1 cellular context compared by ENCODE assay signal in genomic region chr17:58417300-58418092, GRCh38.
TF ChIP-seq lines count a peak whose summit lies in the region.

TSS of gene RNF43 (minus strand) at chr17:58417534. CDS start at chr17:58415577, 1,957 bp downstream.

TF ChIP-seq in K562, 482 proteins besides CTCF, POLR2A, EP300 and RAD21 (continued from another document):
- TF ChIP-seq TRIM25 (IDR thresholded peaks at IDR 0.05; ENCODE audit: borderline replicate concordance) (no peak), CTCFL (IDR thresholded peaks at IDR 0.05; ENCODE audit: borderline replicate concordance, insufficient read depth, low read depth, low read length, poor library complexity, severe bottlenecking) (no peak), HIVEP1 (CRISPR knock-in tag; IDR thresholded peaks at IDR 0.05) (no peak), MBD1 (CRISPR knock-in tag; IDR thresholded peaks at IDR 0.05) (no peak), ZNF134 (CRISPR knock-in tag; conservative IDR thresholded peaks at IDR 0.05) (no peak), RCOR1 (IDR thresholded peaks at IDR 0.05; ENCODE audit: borderline replicate concordance in 1 of 2, low read depth in 2 of 2, low read length in 2 of 2) (peak in 1 of 2 experiments; percentile 93; a peak in 2 of 4 replicates), SMARCA5 (IDR thresholded peaks at IDR 0.05) (no peak), ZNF57 (CRISPR knock-in tag; IDR thresholded peaks at IDR 0.05) (no peak), FOXA3 (CRISPR knock-in tag; conservative IDR thresholded peaks at IDR 0.05 in 1 of 2, IDR thresholded peaks at IDR 0.05 in 1 of 2) (no peak), ADNP (tag; IDR thresholded peaks at IDR 0.05) (no peak), CBX8 (IDR thresholded peaks at IDR 0.05; ENCODE audit: borderline replicate concordance, extremely low read depth, low read depth, low read length, poor library complexity, severe bottlenecking) (no peak), ATF2 (CRISPR knock-in tag; IDR thresholded peaks at IDR 0.05) (no peak), MGA (IDR thresholded peaks at IDR 0.05) (no peak), RBM22 (IDR thresholded peaks at IDR 0.05; ENCODE audit: low read depth, low read length, poor library complexity, severe bottlenecking) (no peak), SMARCE1 (IDR thresholded peaks at IDR 0.05) (peak; percentile 48; the same call in 1 of the 2 replicates), MNT (conservative IDR thresholded peaks at IDR 0.05) (peak; percentile 43 to 77; a peak in 3 of 4 replicates), ZNF175 (CRISPR knock-in tag; IDR thresholded peaks at IDR 0.05; ENCODE audit: low read depth) (no peak), SMAD1 (IDR thresholded peaks at IDR 0.05; ENCODE audit: low read depth, low read length, partially characterized antibody) (no peak), MAFG (tag; conservative IDR thresholded peaks at IDR 0.05) (no peak), YY1 (IDR thresholded peaks at IDR 0.05; ENCODE audit: borderline replicate concordance in 1 of 3, control insufficient read depth in 1 of 3, extremely low read depth in 1 of 3, insufficient read depth in 3 of 3, insufficient read length in 1 of 3, insufficient replicate concordance in 2 of 3, low read depth in 1 of 3, low read length in 2 of 3) (peak in 1 of 3 experiments; percentile 17), HDAC6 (IDR thresholded peaks at IDR 0.05; ENCODE audit: low read depth, low read length) (no peak), ZNF584 (CRISPR knock-in tag; IDR thresholded peaks at IDR 0.05; ENCODE audit: low read depth) (no peak), HEY1 (CRISPR knock-in tag; IDR thresholded peaks at IDR 0.05; ENCODE audit: borderline replicate concordance) (no peak), PHB (CRISPR knock-in tag; IDR thresholded peaks at IDR 0.05) (no peak), ZNF253 (CRISPR knock-in tag; conservative IDR thresholded peaks at IDR 0.05) (no peak), COPS2 (conservative IDR thresholded peaks at IDR 0.05) (no peak), BCL6 (CRISPR knock-in tag; IDR thresholded peaks at IDR 0.05) (no peak)
